Comparison of ENCODE assay signal across 16 cellular contexts in the genomic region with DNA sequence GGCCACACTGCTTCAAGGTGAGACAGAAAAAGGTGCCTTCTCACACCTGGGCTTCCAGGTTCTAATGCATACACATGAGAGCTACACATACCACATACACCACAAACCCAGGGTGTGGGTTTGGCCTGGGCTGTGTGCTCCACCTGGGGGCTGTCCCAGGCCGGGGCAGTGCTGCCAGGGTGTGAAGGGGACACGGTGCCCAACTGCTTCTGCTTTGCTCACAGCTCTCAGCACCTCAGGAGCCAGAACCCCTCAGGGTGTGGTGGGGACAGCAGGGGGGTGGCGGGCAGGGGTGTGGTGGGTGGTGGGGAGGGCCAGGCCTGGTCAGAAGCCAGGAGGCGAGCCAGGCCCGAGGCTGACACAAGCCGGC. TPM values are rescaled to one million over a fixed set of nuclear protein-coding genes. Genes with fewer than 3 reads are reported as not detected.
DNase-seq lines count a peak whose midpoint lies in the region; ATAC-seq and TF ChIP-seq lines count a peak whose summit lies in the region.
"Had no signal": no experiment of that assay in that cellular context is flagged by ENCODE, and none has a peak within 500 bp of the region (broad histone marks: within the 10 kb centered on the region; RNA-seq: fewer than 3 reads in every experiment).

No MANE protein-coding gene starts in this region.

- H3K27ac Mint-ChIP-seq in naive thymus-derived CD4-positive, alpha-beta T cell: peak overlapping the region in 1 of 9 donors; percentile 52
- H3K27ac Mint-ChIP-seq: stimulated activated memory B cell treated with anti-CD40 and anti-IgM and Interleukin-4, amounts not matched to agents 10 μg/mL and 1 μg/mL and 100 μg/mL, for 72 hours had no signal

- TF ChIP-seq CTCF in heart right ventricle (IDR thresholded peaks at IDR 0.05): no peak
- no peak for TF ChIP-seq CTCF in right atrium auricular region (IDR thresholded peaks at IDR 0.05)
- peak; percentile 20; the same call in 1 of the 2 replicates for TF ChIP-seq CTCF in VCaP (conservative IDR thresholded peaks at IDR 0.05)
- TF ChIP-seq CTCF in lung (IDR thresholded peaks at IDR 0.05; ENCODE audit: control extremely low read depth, extremely low read depth): no peak

- no peak overlapping the region for H3K27ac ChIP-seq in heart right ventricle
- H3K27ac ChIP-seq in right atrium auricular region: no peak overlapping the region
- H3K27ac ChIP-seq in VCaP: peak overlapping the region; percentile 22; the same call in 1 of the 2 replicates
- no peak overlapping the region for H3K27ac ChIP-seq in lung (ENCODE audit: low read depth in 1 of 2, low read length in 1 of 2)
- no peak overlapping the region for H3K27ac ChIP-seq in naive thymus-derived CD4-positive, alpha-beta T cell (ENCODE audit: low read depth, low read length)
- H3K27ac ChIP-seq: heart left ventricle had no signal

- H3K9me3 Mint-ChIP-seq in naive thymus-derived CD4-positive, alpha-beta T cell: peaks cover 0 to 34% (median 15%) of the 10 kb centered on the region in 11 donors

- 30 to 45% methylated on average over 6 of the region's 6 CpGs for WGBS in heart right ventricle, 2 donors
- 45 to 59% methylated on average over 4 to 6 of the region's 6 CpGs for WGBS in lung, 2 donors

- DNase-seq in heart right ventricle: no peak
- DNase-seq in right atrium auricular region (ENCODE audit: low spot score): no peak
- DNase-seq in lung (ENCODE audit: low spot score): peak; percentile 54
- DNase-seq in ACHN: no peak
- no peak for DNase-seq in posterior vena cava (ENCODE audit: low spot score)
- DNase-seq in naive thymus-derived CD4-positive, alpha-beta T cell: no peak
- DNase-seq: activated naive CD4-positive, alpha-beta T cell treated with Interleukin-2 at 50 U/mL for 16 hours; EL; heart left ventricle had no signal

- POLR2A ChIA-PET in naive thymus-derived CD4-positive, alpha-beta T cell (lab: Charles Lee): no interaction called here

- H3K27me3 Mint-ChIP-seq in naive thymus-derived CD4-positive, alpha-beta T cell: peaks cover 4 to 7% (median 5%) of the 10 kb centered on the region in 5 donors
- H3K27me3 Mint-ChIP-seq: stimulated activated memory B cell treated with anti-CD40 and anti-IgM and Interleukin-4, amounts not matched to agents 10 μg/mL and 1 μg/mL and 100 μg/mL, for 72 hours had no signal

- intact Hi-C loops in heart right ventricle (cut with DNase I): no loop called here
- intact Hi-C loops in posterior vena cava (cut with DNase I): no loop called here
- intact Hi-C loops in naive thymus-derived CD4-positive, alpha-beta T cell (cut with micrococcal nuclease): no loop called here

- H3K9me3 ChIP-seq in heart right ventricle (peaks cover 0 to 28% (median 3%) of the 10 kb centered on the region in 11 donors), right atrium auricular region (no peaks in the 10 kb centered on the region), lung (ENCODE audit: control insufficient read depth in 2 of 2, insufficient read depth in 1 of 2, low read length in 1 of 2) (peaks cover 0 to 6% of the 10 kb centered on the region in 2 donors)
- H3K9me3 ChIP-seq in naive thymus-derived CD4-positive, alpha-beta T cell (ENCODE audit: control insufficient read depth in 2 of 3, low read length in 3 of 3): peaks cover 0 to 18% (median 0%) of the 10 kb centered on the region in 3 experiments

- H3K4me3 ChIP-seq in heart right ventricle (no peak overlapping the region), right atrium auricular region (no peak overlapping the region), lung (no peak overlapping the region)
- H3K4me3 ChIP-seq in naive thymus-derived CD4-positive, alpha-beta T cell (ENCODE audit: low read length): no peak overlapping the region
- H3K4me3 ChIP-seq: heart left ventricle had no signal

- H3K36me3 ChIP-seq in heart right ventricle (peaks cover 0 to 12% (median 0%) of the 10 kb centered on the region in 9 donors), right atrium auricular region (no peaks in the 10 kb centered on the region), lung (ENCODE audit: control insufficient read depth in 2 of 2, insufficient read depth in 2 of 2, low read length in 2 of 2) (no peaks in the 10 kb centered on the region)
- no peaks in the 10 kb centered on the region for H3K36me3 ChIP-seq in naive thymus-derived CD4-positive, alpha-beta T cell (ENCODE audit: control insufficient read depth in 2 of 3, insufficient read depth in 3 of 3, low read length in 3 of 3)

- CTCF ChIA-PET in naive thymus-derived CD4-positive, alpha-beta T cell (lab: Charles Lee): no interaction called here

- peaks cover 0 to 16% (median 12%) of the 10 kb centered on the region in 5 donors for H3K36me3 Mint-ChIP-seq in naive thymus-derived CD4-positive, alpha-beta T cell

- in situ Hi-C loops in ACHN (cut with HindIII; ENCODE audit: low pct_ligation_motif_present, low pct_unique_long_range_greater_than_20kb, low sequenced_read_pairs): no loop called here

- peak in 5 of 8 donors; percentile 16 to 41 (median 28) for ATAC-seq in heart right ventricle
- ATAC-seq in lung (ENCODE audit: insufficient read depth, low FRiP score): peak; percentile 32
- no peak for ATAC-seq in naive thymus-derived CD4-positive, alpha-beta T cell
- no peak for ATAC-seq in HG03135 (IDR thresholded peaks at IDR 0.05; ENCODE audit: unreplicated experiment)
- ATAC-seq: stimulated activated memory B cell treated with anti-CD40 and anti-IgM and Interleukin-4, amounts not matched to agents 10 μg/mL and 1 μg/mL and 100 μg/mL, for 72 hours had no signal

- no peak overlapping the region for H3K4me3 Mint-ChIP-seq in naive thymus-derived CD4-positive, alpha-beta T cell
- H3K4me3 Mint-ChIP-seq: stimulated activated memory B cell treated with anti-CD40 and anti-IgM and Interleukin-4, amounts not matched to agents 10 μg/mL and 1 μg/mL and 100 μg/mL, for 72 hours had no signal

- peaks cover 0 to 5% (median 0%) of the 10 kb centered on the region in 7 donors for H3K4me1 Mint-ChIP-seq in naive thymus-derived CD4-positive, alpha-beta T cell

- H3K27me3 ChIP-seq in heart right ventricle: no peaks in the 10 kb centered on the region
- H3K27me3 ChIP-seq in right atrium auricular region: no peaks in the 10 kb centered on the region
- no peaks in the 10 kb centered on the region for H3K27me3 ChIP-seq in lung (ENCODE audit: control insufficient read depth, insufficient read depth)
- no peaks in the 10 kb centered on the region for H3K27me3 ChIP-seq in naive thymus-derived CD4-positive, alpha-beta T cell (ENCODE audit: control insufficient read depth in 2 of 2, insufficient read depth in 2 of 2, low read length in 2 of 2)
- H3K27me3 ChIP-seq: heart left ventricle had no signal

- H3K4me1 ChIP-seq in heart right ventricle: peaks cover 0 to 8% (median 0%) of the 10 kb centered on the region in 9 donors
- H3K4me1 ChIP-seq in right atrium auricular region: no peaks in the 10 kb centered on the region
- peaks cover 0 to 8% of the 10 kb centered on the region in 2 donors for H3K4me1 ChIP-seq in lung (ENCODE audit: control insufficient read depth in 2 of 2, insufficient read depth in 2 of 2, low read length in 2 of 2)
- peaks cover 0 to 6% of the 10 kb centered on the region in 2 donors for H3K4me1 ChIP-seq in naive thymus-derived CD4-positive, alpha-beta T cell (ENCODE audit: control insufficient read depth in 2 of 2, insufficient read depth in 2 of 2, low read length in 2 of 2)

RNA-seq across cellular contexts. Expression of a gene that starts 51.1 kb away (rescaled TPM):
- 10 to 100 TPM in 8 of 10 donors, 1 to 10 TPM in 2; 7.7 to 14.7 (median 12.6) TPM for total RNA-seq in heart right ventricle
- 1 to 10 TPM; 5.9 to 6.4 TPM for polyA plus RNA-seq in heart right ventricle
- total RNA-seq in right atrium auricular region: 1 to 10 TPM; 7.3 to 8.8 TPM
- total RNA-seq in lung: 10 to 100 TPM; 16.9 to 22.2 TPM
- 1 to 10 TPM; 8.3 to 8.4 TPM for polyA plus RNA-seq in lung
- total RNA-seq in posterior vena cava: 10 to 100 TPM; 12.4 to 12.8 TPM
- 10 to 100 TPM; 18.8 to 37.3 (median 35.1) TPM for total RNA-seq in naive thymus-derived CD4-positive, alpha-beta T cell
- 10 to 100 TPM; 38.0 to 53.9 TPM for polyA plus RNA-seq in naive thymus-derived CD4-positive, alpha-beta T cell

RNA-seq across cellular contexts. Expression of a gene that starts 53.5 kb away (rescaled TPM):
- total RNA-seq in heart right ventricle: not detected
- not detected for polyA plus RNA-seq in heart right ventricle
- not detected for total RNA-seq in right atrium auricular region
- total RNA-seq in lung: not detected
- polyA plus RNA-seq in lung: not detected
- total RNA-seq in posterior vena cava: not detected
- not detected for total RNA-seq in naive thymus-derived CD4-positive, alpha-beta T cell
- not detected for polyA plus RNA-seq in naive thymus-derived CD4-positive, alpha-beta T cell
- total RNA-seq: activated CD8-positive, alpha-beta memory T cell treated with anti-CD3 and anti-CD28 coated beads for 36 hours; H4; heart left ventricle; HT1080; liver had no signal
- polyA plus RNA-seq: heart left ventricle, liver had no signal

Comparison
In these comparisons a context has a peak if more than half of its experiments do, and no peak if none do; other contexts are left out.
1. ATAC-seq: peak in heart right ventricle (5 of 8) and lung (single experiment); none in naive thymus-derived CD4-positive, alpha-beta T cell (single experiment) and HG03135 (single experiment).